8 cellular contexts compared by ENCODE assay signal in the genomic region with DNA sequence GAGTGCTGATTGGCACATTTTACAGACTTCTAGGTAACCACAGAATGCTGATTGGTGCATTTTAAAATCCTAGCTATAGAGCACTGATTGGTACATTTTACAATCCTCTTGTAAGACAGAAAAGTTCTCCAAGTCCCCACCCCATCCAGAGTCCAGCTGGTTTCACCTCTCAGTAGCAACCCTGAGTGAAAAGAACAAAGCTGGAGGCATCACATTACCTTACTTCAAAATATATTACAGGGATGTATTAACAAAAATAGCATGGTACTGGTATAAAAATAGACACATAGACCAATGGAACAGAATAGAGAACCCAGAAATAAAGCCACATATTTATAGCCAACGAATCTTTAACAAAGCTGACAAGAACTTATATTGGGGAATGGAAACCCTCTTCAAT. TPM values are rescaled to one million over a fixed set of nuclear protein-coding genes. Genes with fewer than 3 reads are reported as not detected.
"Had no signal": no experiment of that assay in that cellular context is flagged by ENCODE, and none has a peak within 500 bp of the region (broad histone marks: within the 10 kb centered on the region; RNA-seq: fewer than 3 reads in every experiment).

No MANE protein-coding gene starts in this region.

- H3K36me3 Mint-ChIP-seq: IgD-negative memory B cell had no signal

- H3K27ac ChIP-seq: HL-60 had no signal

- H3K27ac Mint-ChIP-seq: GM23338, H9, IgD-negative memory B cell had no signal

- H3K4me3 Mint-ChIP-seq: GM23338, H9 had no signal

- FAIRE-seq: H1, H54 had no signal

- H3K4me2 ChIP-seq: GM23338 had no signal

- H2AFZ ChIP-seq: GM23338 had no signal

- ATAC-seq: GM23338 had no signal

- H3K4me3 ChIP-seq: GM23338 had no signal

- DNase-seq: H9, HCEC 1CT, KG1 had no signal

RNA-seq across cellular contexts. Expression of gene ACVR2B, which starts 7.4 kb away (rescaled TPM):
- polyA plus RNA-seq: IgD-negative memory B cell had no signal
